ENCODE assay signal across 9 cellular contexts in the genomic region with DNA sequence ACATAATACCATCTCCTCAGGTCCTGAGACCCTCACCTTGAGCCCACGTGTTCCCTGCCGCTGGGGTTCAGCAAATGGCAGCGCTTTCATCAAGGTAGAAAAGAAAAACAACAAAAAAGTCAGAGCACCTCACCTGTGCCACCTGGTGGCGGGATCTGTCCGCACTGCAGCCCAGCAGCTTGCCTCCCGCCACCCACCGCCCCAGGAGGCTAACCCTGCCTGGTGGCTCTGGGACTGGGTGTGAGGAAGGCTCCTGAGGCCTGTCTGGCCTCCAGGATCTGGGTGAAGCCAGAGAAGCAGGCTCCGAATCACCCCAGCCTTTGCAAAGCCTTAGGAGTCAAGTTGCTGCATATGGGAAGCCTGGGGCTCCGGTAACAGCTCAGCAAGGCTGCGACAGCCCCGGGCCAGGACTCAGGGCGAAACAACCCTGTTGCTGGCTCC.
DNase-seq lines count a peak whose midpoint lies in the region; ATAC-seq, FAIRE-seq and TF ChIP-seq lines count a peak whose summit lies in the region.
"Had no signal": no experiment of that assay in that cellular context is flagged by ENCODE, and none has a peak within 500 bp of the region (broad histone marks: within the 10 kb centered on the region; RNA-seq: fewer than 3 reads in every experiment).

No MANE protein-coding gene starts in this region.

- WGBS in HepG2 (ENCODE audit: low lambda C conversion rate), result 43% methylated on average over 12 of the region's 12 CpGs

- H3K9ac ChIP-seq in HepG2 (ENCODE audit: insufficient read depth, low read depth, low read length), result no peak overlapping the region

- H3K79me2 ChIP-seq in HepG2 (ENCODE audit: insufficient read depth, low read length), result no peaks in the 10 kb centered on the region

- H4K20me1 ChIP-seq in HepG2 (ENCODE audit: insufficient read depth, low read length), result no peaks in the 10 kb centered on the region

- no peaks in the 10 kb centered on the region for H3K4me1 ChIP-seq in HepG2 (ENCODE audit: insufficient read depth, low read length)

- peaks cover 7% of the 10 kb centered on the region for H3K9me3 ChIP-seq in HepG2 (ENCODE audit: low read length)

- BruUV-seq in Calu3 (replicated peaks; lab: Mats Ljungman, UMichigan), result no TSS peak
- no TSS peak for BruUV-seq in HepG2 (replicated peaks; lab: Mats Ljungman, UMichigan)

- H3K36me3 ChIP-seq in HepG2 (replicated peaks in 1 of 2; ENCODE audit: control insufficient read depth in 1 of 2, insufficient read depth in 2 of 2, low read length in 2 of 2), result no peaks in the 10 kb centered on the region
- H3K36me3 ChIP-seq: HAP-1 had no signal

- TF ChIP-seq CTCF in Calu3 (IDR thresholded peaks at IDR 0.05; ENCODE audit: unreplicated experiment) (peak; percentile 90), GM20000 (IDR thresholded peaks at IDR 0.05; ENCODE audit: extremely low read depth, missing control alignments) (peak; percentile 23), HepG2 (CRISPR knock-in tag; IDR thresholded peaks at IDR 0.05) (peak; percentile 81)

- no peak for TF ChIP-seq POLR2A in HepG2 (IDR thresholded peaks at IDR 0.05; ENCODE audit: insufficient read depth in 1 of 2, low read depth in 2 of 2, low read length in 2 of 2)

- H3K27me3 ChIP-seq in HepG2 (ENCODE audit: control insufficient read depth in 1 of 2, insufficient read depth in 2 of 2, low read length in 2 of 2), result no peaks in the 10 kb centered on the region; a peak in 1 of 5 replicates

- intact Hi-C loops in Calu3 (cut with micrococcal nuclease; ENCODE audit: unreplicated experiment) (loop anchor here (1.0 kb wide), 1 partner anchor 445 kb away; no protein-coding TSS in a partner anchor), HepG2 (cut with micrococcal nuclease; ENCODE audit: unreplicated experiment) (loop anchor here (1.0 kb wide), 1 partner anchor 445 kb away; no protein-coding TSS in a partner anchor)
- intact Hi-C loops in activated T-helper 1 cell treated with anti-CD3 and anti-CD28 coated beads, Interleukin-12 subunit alpha, Interleukin-12 subunit beta, Interleukin-2, Interleukin-4 antibody, amounts not matched to agents 30 ng/mL and 10 ng/mL and 1 ng/mL, durations not matched to agents 14 hours and 24 hours and 36 hours (cut with micrococcal nuclease), result loop anchor here (2.0 kb wide), 1 partner anchor 445 kb away; no protein-coding TSS in a partner anchor

- CTCF ChIA-PET in Calu3 (lab: Charles Lee), result interaction anchor here (0.9 to 1.5 kb wide), 3 partner anchors 10 to 445 kb away, joined by 3 to 4 read pairs (median 4); no protein-coding TSS in a partner anchor
- CTCF ChIA-PET in HepG2 (lab: Yijun Ruan, JAX; ENCODE audit: low intra/inter-chr PET ratio, low total read pairs), result interaction anchor here (1.1 to 2.2 kb wide), 2 partner anchors 445 to 447 kb away, joined by 4 to 17 read pairs; no protein-coding TSS in a partner anchor

- H3K27ac ChIP-seq in HepG2 (ENCODE audit: extremely low read length, insufficient read depth, low read length), result no peak overlapping the region

- H3K27ac Mint-ChIP-seq in Calu3 (ENCODE audit: unreplicated experiment), result no peak overlapping the region
- no peak overlapping the region for H3K27ac Mint-ChIP-seq in activated T-helper 1 cell treated with anti-CD3 and anti-CD28 coated beads, Interleukin-12 subunit alpha, Interleukin-12 subunit beta, Interleukin-2, Interleukin-4 antibody, amounts not matched to agents 30 ng/mL and 10 ng/mL and 1 ng/mL, durations not matched to agents 14 hours and 24 hours and 36 hours

- no peak overlapping the region for H3K4me3 ChIP-seq in HepG2 (replicated peaks in 1 of 3; ENCODE audit: insufficient read depth in 1 of 3, low read depth in 2 of 3, low read length in 3 of 3)
- H3K4me3 ChIP-seq: HAP-1 had no signal

- in situ Hi-C loops in HepG2 (cut with HindIII; ENCODE audit: extremely low pct_ligation_motif_present, low pct_unique_long_range_greater_than_20kb), result loop anchor here (5.0 kb wide), 1 partner anchor 443 kb away; no protein-coding TSS in a partner anchor

- H3K36me3 Mint-ChIP-seq in Calu3 (ENCODE audit: insufficient read depth, unreplicated experiment), result no peaks in the 10 kb centered on the region
- no peaks in the 10 kb centered on the region for H3K36me3 Mint-ChIP-seq in activated T-helper 1 cell treated with anti-CD3 and anti-CD28 coated beads, Interleukin-12 subunit alpha, Interleukin-12 subunit beta, Interleukin-2, Interleukin-4 antibody, amounts not matched to agents 30 ng/mL and 10 ng/mL and 1 ng/mL, durations not matched to agents 14 hours and 24 hours and 36 hours (ENCODE audit: low read depth)

- H3K9me3 Mint-ChIP-seq in Calu3 (ENCODE audit: low read depth, unreplicated experiment), result peaks cover 2% of the 10 kb centered on the region
- no peaks in the 10 kb centered on the region for H3K9me3 Mint-ChIP-seq in activated T-helper 1 cell treated with anti-CD3 and anti-CD28 coated beads, Interleukin-12 subunit alpha, Interleukin-12 subunit beta, Interleukin-2, Interleukin-4 antibody, amounts not matched to agents 30 ng/mL and 10 ng/mL and 1 ng/mL, durations not matched to agents 14 hours and 24 hours and 36 hours

- H3K27me3 Mint-ChIP-seq in Calu3 (ENCODE audit: unreplicated experiment), result peaks cover 88% of the 10 kb centered on the region
- no peaks in the 10 kb centered on the region for H3K27me3 Mint-ChIP-seq in activated T-helper 1 cell treated with anti-CD3 and anti-CD28 coated beads, Interleukin-12 subunit alpha, Interleukin-12 subunit beta, Interleukin-2, Interleukin-4 antibody, amounts not matched to agents 30 ng/mL and 10 ng/mL and 1 ng/mL, durations not matched to agents 14 hours and 24 hours and 36 hours (ENCODE audit: insufficient read depth)

- H3K4me3 Mint-ChIP-seq in Calu3 (ENCODE audit: low read depth, unreplicated experiment), result no peak overlapping the region
- no peak overlapping the region for H3K4me3 Mint-ChIP-seq in activated T-helper 1 cell treated with anti-CD3 and anti-CD28 coated beads, Interleukin-12 subunit alpha, Interleukin-12 subunit beta, Interleukin-2, Interleukin-4 antibody, amounts not matched to agents 30 ng/mL and 10 ng/mL and 1 ng/mL, durations not matched to agents 14 hours and 24 hours and 36 hours

- POLR2A ChIA-PET in HepG2 (lab: Yijun Ruan, JAX), result no interaction called here

- DNase-seq in Calu3 (peak; percentile 75), GM20000 (ENCODE audit: low spot score) (peak; percentile 37), HepG2 (ENCODE audit: low spot score) (peak; percentile 23), kidney glomerular epithelial cell (lab: John Stamatoyannopoulos, UW) (no peak)
- DNase-seq in activated CD4-positive, alpha-beta T cell treated with anti-CD3 and anti-CD28 coated beads, Interleukin-2, amount 50 U/mL, for 48 hours, result peak; percentile 15 to 17
- DNase-seq in activated T-helper 1 cell treated with anti-CD3 and anti-CD28 coated beads, Interleukin-12 subunit alpha, Interleukin-12 subunit beta, Interleukin-2, Interleukin-4 antibody, amounts not matched to agents 30 ng/mL and 10 ng/mL and 1 ng/mL, durations not matched to agents 14 hours and 24 hours and 36 hours (ENCODE audit: low spot score), result no peak

- TF ChIP-seq EP300 in HepG2 (IDR thresholded peaks at IDR 0.05; ENCODE audit: low read depth in 2 of 2, low read length in 2 of 2) (no peak), HepG2 (CRISPR knock-in tag; IDR thresholded peaks at IDR 0.05; ENCODE audit: borderline replicate concordance) (no peak)

- no peaks in the 10 kb centered on the region for H3K4me1 Mint-ChIP-seq in Calu3 (ENCODE audit: low read depth, unreplicated experiment)
- no peaks in the 10 kb centered on the region for H3K4me1 Mint-ChIP-seq in activated T-helper 1 cell treated with anti-CD3 and anti-CD28 coated beads, Interleukin-12 subunit alpha, Interleukin-12 subunit beta, Interleukin-2, Interleukin-4 antibody, amounts not matched to agents 30 ng/mL and 10 ng/mL and 1 ng/mL, durations not matched to agents 14 hours and 24 hours and 36 hours (ENCODE audit: low read depth)

- H3K4me2 ChIP-seq in HepG2 (ENCODE audit: low read depth, low read length), result no peak overlapping the region

- TF ChIP-seq RAD21 in HepG2 (CRISPR knock-in tag; IDR thresholded peaks at IDR 0.05), result peak; percentile 70

- no peak overlapping the region for H2AFZ ChIP-seq in HepG2 (ENCODE audit: low read length)

- peak; percentile 89 for ATAC-seq in HepG2
- no peak for ATAC-seq in GM21528 (IDR thresholded peaks at IDR 0.05; ENCODE audit: low FRiP score, unreplicated experiment)
- no peak for ATAC-seq in GM21529 (IDR thresholded peaks at IDR 0.05; ENCODE audit: unreplicated experiment)

- FAIRE-seq in HepG2 (lab: Jason Lieb, UNC), result peak; percentile 72

TF ChIP-seq in HepG2, 621 proteins besides CTCF, POLR2A, EP300 and RAD21 (continues in another document):
- no peak for TF ChIP-seq ZNF512B (CRISPR knock-in tag; IDR thresholded peaks at IDR 0.05; ENCODE audit: borderline replicate concordance)
- no peak for TF ChIP-seq U2AF2 (IDR thresholded peaks at IDR 0.05; ENCODE audit: low read depth, low read length)
- no peak for TF ChIP-seq SMAD3 (CRISPR knock-in tag; IDR thresholded peaks at IDR 0.05)
- no peak for TF ChIP-seq ZNF550 (CRISPR knock-in tag; IDR thresholded peaks at IDR 0.05; ENCODE audit: borderline replicate concordance)
- TF ChIP-seq GATAD1 (CRISPR knock-in tag; IDR thresholded peaks at IDR 0.05), result no peak
- no peak for TF ChIP-seq NFATC3 (CRISPR knock-in tag; IDR thresholded peaks at IDR 0.05)
- no peak for TF ChIP-seq ZNF282 (IDR thresholded peaks at IDR 0.05; ENCODE audit: partially characterized antibody)
- no peak for TF ChIP-seq POLR2AphosphoS5 (IDR thresholded peaks at IDR 0.05; ENCODE audit: low read depth, low read length)
- no peak for TF ChIP-seq MTA3 (CRISPR knock-in tag; IDR thresholded peaks at IDR 0.05)
- no peak for TF ChIP-seq FOXM1 (CRISPR knock-in tag; IDR thresholded peaks at IDR 0.05)

Comparison
In these comparisons a context has a peak if more than half of its experiments do, and no peak if none do; other contexts are left out.
1. DNase-seq: peak in Calu3 (single experiment), GM20000 (single experiment), activated CD4-positive, alpha-beta T cell treated with anti-CD3 and anti-CD28 coated beads, Interleukin-2, amount 50 U/mL, for 48 hours (2 of 2) and HepG2 (single experiment); none in activated T-helper 1 cell treated with anti-CD3 and anti-CD28 coated beads, Interleukin-12 subunit alpha, Interleukin-12 subunit beta, Interleukin-2, Interleukin-4 antibody, amounts not matched to agents 30 ng/mL and 10 ng/mL and 1 ng/mL, durations not matched to agents 14 hours and 24 hours and 36 hours (single experiment) and kidney glomerular epithelial cell (single experiment).
2. CTCF ChIP-seq: peak in every context shown above with its lines; median percentile 90 in Calu3; 81 in HepG2; 23 in GM20000.